9 cellular contexts compared by ENCODE assay signal in genomic region chr4:105194328-105195231, GRCh38. TPM values are rescaled to one million over a fixed set of nuclear protein-coding genes. Genes with fewer than 3 reads are reported as not detected.
DNase-seq lines count a peak whose midpoint lies in the region; ATAC-seq, FAIRE-seq and TF ChIP-seq lines count a peak whose summit lies in the region.
"Had no signal": no experiment of that assay in that cellular context is flagged by ENCODE, and none has a peak within 500 bp of the region (broad histone marks: within the 10 kb centered on the region; RNA-seq: fewer than 3 reads in every experiment).

No MANE protein-coding gene starts in this region.

- H3K36me3 ChIP-seq in endothelial cell of umbilical vein (ENCODE audit: control insufficient read depth in 2 of 2, extremely low read depth in 1 of 2, insufficient read depth in 2 of 2, low read length in 2 of 2): no peaks in the 10 kb centered on the region

- H3K9ac ChIP-seq in endothelial cell of umbilical vein (replicated peaks; ENCODE audit: extremely low read depth, insufficient read depth, low read length): peak overlapping the region; percentile 9

- H3K4me1 ChIP-seq in endothelial cell of umbilical vein (ENCODE audit: control insufficient read depth, extremely low read depth, insufficient read depth, low read length): peaks cover 72% of the 10 kb centered on the region

- peaks cover 8% of the 10 kb centered on the region for H3K79me2 ChIP-seq in endothelial cell of umbilical vein (ENCODE audit: control insufficient read depth, insufficient read depth, low read length)

- TF ChIP-seq POLR2A in endothelial cell of umbilical vein (IDR thresholded peaks at IDR 0.05; ENCODE audit: low read depth, low read length): no peak

- no peak for FAIRE-seq in endothelial cell of umbilical vein (lab: Jason Lieb, UNC)

- POLR2A ChIA-PET in endothelial cell of umbilical vein (lab: Charles Lee): no interaction called here

- H2AFZ ChIP-seq in endothelial cell of umbilical vein (ENCODE audit: low read depth, low read length): no peak overlapping the region

- CTCF ChIA-PET in endothelial cell of umbilical vein (lab: Charles Lee): interaction anchor here (0.8 to 1.6 kb wide), 6 partner anchors 10 to 521 kb away, joined by 3 to 4 read pairs (median 3); partner anchors contain the start of gene TET2

- DNase-seq in endothelial cell of umbilical vein (ENCODE audit: low read depth, low spot score) (peak; percentile 63), activated gamma-delta T cell (lab: John Stamatoyannopoulos, UW) (no peak), occipital lobe (lab: John Stamatoyannopoulos, UW) (no peak)
- no peak for DNase-seq in activated effector memory CD4-positive, alpha-beta T cell treated with anti-CD3 and anti-CD28 coated beads, Interleukin-2, amount 50 U/mL, for 16 hours
- DNase-seq in activated CD4-positive, alpha-beta T cell treated with anti-CD3 and anti-CD28 coated beads for 48 hours: no peak
- DNase-seq: naive thymus-derived CD4-positive, alpha-beta T cell had no signal

- peaks cover 2% of the 10 kb centered on the region for H3K9me1 ChIP-seq in endothelial cell of umbilical vein (replicated peaks; ENCODE audit: control insufficient read depth, extremely low read depth, insufficient read depth, low read length)

- no peak overlapping the region for H3K4me3 ChIP-seq in endothelial cell of umbilical vein (replicated peaks in 1 of 3; ENCODE audit: insufficient read depth in 1 of 3, low read depth in 1 of 3, low read length in 3 of 3)

- ATAC-seq in GM18499 (IDR thresholded peaks at IDR 0.05; ENCODE audit: insufficient read depth, unreplicated experiment) (peak; percentile 88), GM21381 (IDR thresholded peaks at IDR 0.05; ENCODE audit: unreplicated experiment) (peak; percentile 87), HG03175 (IDR thresholded peaks at IDR 0.05; ENCODE audit: unreplicated experiment) (peak; percentile 97)
- ATAC-seq: naive thymus-derived CD4-positive, alpha-beta T cell had no signal

- TF ChIP-seq CTCF in endothelial cell of umbilical vein (IDR thresholded peaks at IDR 0.05; ENCODE audit: extremely low read depth in 1 of 2, insufficient read depth in 1 of 2, low read depth in 1 of 2, low read length in 2 of 2): no peak

- peak overlapping the region; percentile 77 for H3K27ac ChIP-seq in endothelial cell of umbilical vein (ENCODE audit: insufficient read depth, low read depth, low read length)

- no peaks in the 10 kb centered on the region for H3K27me3 ChIP-seq in endothelial cell of umbilical vein (ENCODE audit: control insufficient read depth in 2 of 2, insufficient read depth in 2 of 2, low read length in 2 of 2)

- TSS peak; percentile 63 for BruUV-seq in endothelial cell of umbilical vein (replicated peaks; lab: Mats Ljungman, UMichigan)

- intact Hi-C loops in endothelial cell of umbilical vein (cut with micrococcal nuclease): no loop called here

- peak overlapping the region; percentile 83 for H3K4me2 ChIP-seq in endothelial cell of umbilical vein (ENCODE audit: insufficient read depth, low read length)

- no peaks in the 10 kb centered on the region for H4K20me1 ChIP-seq in endothelial cell of umbilical vein (replicated peaks; ENCODE audit: control insufficient read depth, extremely low read depth, insufficient read depth, low read length)

- dilution Hi-C loops in endothelial cell of umbilical vein (cut with MboI; ENCODE audit: extremely low pct_ligation_motif_present, low sequenced_read_pairs): no loop called here

- H3K9me3 ChIP-seq in endothelial cell of umbilical vein (replicated peaks; ENCODE audit: control insufficient read depth, insufficient read depth, low read length): no peaks in the 10 kb centered on the region

TF ChIP-seq in endothelial cell of umbilical vein, 7 proteins besides CTCF, POLR2A, EP300 and RAD21:
- TF ChIP-seq JUN (IDR thresholded peaks at IDR 0.05; ENCODE audit: borderline replicate concordance, insufficient read depth, insufficient read length, low read depth): peak; percentile 10
- peak; percentile 82 for TF ChIP-seq GATA2 (IDR thresholded peaks at IDR 0.05; ENCODE audit: insufficient read depth, insufficient read length, low read depth, low read length)
- peak; percentile 7 for TF ChIP-seq FOS (IDR thresholded peaks at IDR 0.05; ENCODE audit: borderline replicate concordance, insufficient read depth, low read length)
- TF ChIP-seq POLR2AphosphoS5 (IDR thresholded peaks at IDR 0.05; ENCODE audit: insufficient read depth, low read depth, low read length): no peak

RNA-seq across cellular contexts. Expression of gene TET2, which starts 47.9 kb away (rescaled TPM):
- total RNA-seq in endothelial cell of umbilical vein: 17.5 and 19.8 TPM in 2 replicates
- 4.7 and 4.8 TPM in 2 replicates for polyA plus RNA-seq in endothelial cell of umbilical vein
- polyA plus RNA-seq in endothelial cell of umbilical vein (2011; cell fraction: cytosol; rRNA removed): 5.1 and 5.3 TPM in 2 replicates
- polyA plus RNA-seq in endothelial cell of umbilical vein (2011; cell fraction: nucleus; rRNA removed): 24.8 and 26.3 TPM in 2 replicates
- polyA plus RNA-seq in endothelial cell of umbilical vein (2012): 5.3 and 7.7 TPM in 2 replicates
- polyA minus RNA-seq in endothelial cell of umbilical vein: 28.4 and 40.4 TPM in 2 replicates
- polyA minus RNA-seq in endothelial cell of umbilical vein (2011; cell fraction: cytosol; rRNA and poly(A)+ RNA removed): 7.4 TPM
- polyA minus RNA-seq in endothelial cell of umbilical vein (2011; cell fraction: nucleus; rRNA and poly(A)+ RNA removed): 96.0 and 115 TPM in 2 replicates
- total RNA-seq in occipital lobe: 42.3 TPM
